Comparison of ENCODE assay signal across 34 cellular contexts in genomic region chr20:44404204-44405181, GRCh38. TPM values are rescaled to one million over a fixed set of nuclear protein-coding genes. Genes with fewer than 3 reads are reported as not detected.
DNase-seq lines count a peak whose midpoint lies in the region; ATAC-seq, FAIRE-seq and TF ChIP-seq lines count a peak whose summit lies in the region.
"Had no signal": no experiment of that assay in that cellular context is flagged by ENCODE, and none has a peak within 500 bp of the region (broad histone marks: within the 10 kb centered on the region; RNA-seq: fewer than 3 reads in every experiment).

No MANE protein-coding gene starts in this region.

- no peak for TF ChIP-seq CTCF in AG10803 (conservative IDR thresholded peaks at IDR 0.05; ENCODE audit: low read length)
- TF ChIP-seq CTCF in astrocyte (IDR thresholded peaks at IDR 0.05; ENCODE audit: insufficient read depth, low read depth, low read length): no peak
- no peak for TF ChIP-seq CTCF in HepG2 (CRISPR knock-in tag; IDR thresholded peaks at IDR 0.05)

- peak overlapping the region; percentile 89 for H3K23ac ChIP-seq in trophoblast cell (ENCODE audit: low read length)

- peaks cover 32% of the 10 kb centered on the region for H3K27me3 Mint-ChIP-seq in astrocyte (ENCODE audit: low read depth, unreplicated experiment)
- H3K27me3 Mint-ChIP-seq: activated naive CD4-positive, alpha-beta T cell treated with anti-CD3 and anti-CD28 coated beads, Interleukin-2, amount 50 U/mL, for 24 hours had no signal

- H3K79me2 ChIP-seq in astrocyte (ENCODE audit: insufficient read depth, low read length) (no peaks in the 10 kb centered on the region), HepG2 (ENCODE audit: insufficient read depth, low read length) (peaks cover 63% of the 10 kb centered on the region), trophoblast cell (ENCODE audit: control insufficient read depth, insufficient read depth, low read length, poor library complexity) (no peaks in the 10 kb centered on the region)

- H3K27ac Mint-ChIP-seq in astrocyte (ENCODE audit: unreplicated experiment): no peak overlapping the region
- H3K27ac Mint-ChIP-seq: activated naive CD4-positive, alpha-beta T cell treated with anti-CD3 and anti-CD28 coated beads, Interleukin-2, amount 50 U/mL, for 24 hours; activated T-helper 2 cell treated with anti-CD3 and anti-CD28 coated beads, Interferon-gamma antibody, Interleukin-2, Interleukin-4, amounts not matched to agents 10 μg/mL and 5 μg/mL and 100 μg/mL, durations not matched to agents 14 hours and 24 hours and 36 hours; stimulated activated effector memory CD8-positive, alpha-beta T cell treated with anti-CD3 and anti-CD28 coated beads, Interleukin-12 subunit alpha, Interleukin-12 subunit beta, amount 100 ng/mL, for 72 hours had no signal

- FAIRE-seq in astrocyte (lab: Jason Lieb, UNC) (no peak), HepG2 (lab: Jason Lieb, UNC) (peak; percentile 72)
- FAIRE-seq: bronchial epithelial cell, GM18507, GM19239, H54 had no signal

- H3K18ac ChIP-seq in trophoblast cell (ENCODE audit: low read length): no peak overlapping the region

- intact Hi-C loops in HepG2 (cut with micrococcal nuclease; ENCODE audit: unreplicated experiment): no loop called here

- no TSS peak for BruUV-seq in HepG2 (replicated peaks; lab: Mats Ljungman, UMichigan)

- no peaks in the 10 kb centered on the region for H3K36me3 Mint-ChIP-seq in astrocyte (ENCODE audit: low read depth, unreplicated experiment)
- H3K36me3 Mint-ChIP-seq: activated naive CD4-positive, alpha-beta T cell treated with anti-CD3 and anti-CD28 coated beads, Interleukin-2, amount 50 U/mL, for 24 hours; CD4-positive, alpha-beta memory T cell; immature natural killer cell; stimulated activated effector memory CD8-positive, alpha-beta T cell treated with anti-CD3 and anti-CD28 coated beads, Interleukin-12 subunit alpha, Interleukin-12 subunit beta, amount 100 ng/mL, for 72 hours had no signal

- H3K4me1 Mint-ChIP-seq in astrocyte (ENCODE audit: low read depth, unreplicated experiment): peaks cover 14% of the 10 kb centered on the region
- H3K4me1 Mint-ChIP-seq: activated naive CD4-positive, alpha-beta T cell treated with anti-CD3 and anti-CD28 coated beads, Interleukin-2, amount 50 U/mL, for 24 hours; immature natural killer cell had no signal

- TF ChIP-seq RAD21 in HepG2 (CRISPR knock-in tag; IDR thresholded peaks at IDR 0.05): no peak

- H4K12ac ChIP-seq in trophoblast cell (ENCODE audit: low read depth, low read length): no peak overlapping the region

- no peak overlapping the region for H3K14ac ChIP-seq in trophoblast cell (ENCODE audit: low read length)

- CTCF ChIA-PET in HepG2 (lab: Yijun Ruan, JAX; ENCODE audit: low intra/inter-chr PET ratio, low total read pairs): no interaction called here

- POLR2A ChIA-PET in HepG2 (lab: Yijun Ruan, JAX): interaction anchor here (1.1 to 11.5 kb wide), 7 partner anchors 8 to 57 kb away, joined by 3 to 556 read pairs (median 76); no protein-coding TSS in a partner anchor

- H3K79me1 ChIP-seq in trophoblast cell (ENCODE audit: low read length): no peaks in the 10 kb centered on the region

- no peaks in the 10 kb centered on the region for H3K9me3 Mint-ChIP-seq in astrocyte (ENCODE audit: unreplicated experiment)
- H3K9me3 Mint-ChIP-seq: activated naive CD4-positive, alpha-beta T cell treated with anti-CD3 and anti-CD28 coated beads, Interleukin-2, amount 50 U/mL, for 24 hours; CD4-positive, alpha-beta memory T cell; immature natural killer cell; stimulated activated effector memory CD8-positive, alpha-beta T cell treated with anti-CD3 and anti-CD28 coated beads, Interleukin-12 subunit alpha, Interleukin-12 subunit beta, amount 100 ng/mL, for 72 hours had no signal

- no peaks in the 10 kb centered on the region for H3K36me3 ChIP-seq in astrocyte (ENCODE audit: insufficient read depth, low read length)
- H3K36me3 ChIP-seq in HepG2 (replicated peaks in 1 of 2; ENCODE audit: control insufficient read depth in 1 of 2, insufficient read depth in 2 of 2, low read length in 2 of 2): peaks cover 36 to 46% of the 10 kb centered on the region in 2 experiments
- no peaks in the 10 kb centered on the region for H3K36me3 ChIP-seq in trophoblast cell (ENCODE audit: control insufficient read depth in 1 of 2, insufficient read depth in 2 of 2, low read length in 2 of 2)
- H3K36me3 ChIP-seq: tibial nerve had no signal

- no peak overlapping the region for H3K4me2 ChIP-seq in astrocyte (ENCODE audit: low read length)
- peak overlapping the region; percentile 91 for H3K4me2 ChIP-seq in HepG2 (ENCODE audit: low read depth, low read length)
- H3K4me2 ChIP-seq in trophoblast cell (ENCODE audit: low read length): no peak overlapping the region

- H2BK5ac ChIP-seq in trophoblast cell (ENCODE audit: low read depth, low read length, poor library complexity): no peak overlapping the region

- no peak overlapping the region for H2AK5ac ChIP-seq in trophoblast cell (ENCODE audit: low read length)

- H3K9me3 ChIP-seq in astrocyte (ENCODE audit: insufficient read depth, low read depth, low read length) (no peaks in the 10 kb centered on the region), HepG2 (ENCODE audit: low read length) (no peaks in the 10 kb centered on the region), trophoblast cell (ENCODE audit: insufficient read depth, low read depth, low read length) (peaks cover 6% of the 10 kb centered on the region)
- H3K9me3 ChIP-seq: psoas muscle, tibial nerve had no signal

- H3K27me3 ChIP-seq in astrocyte (ENCODE audit: insufficient read depth, low read length) (peaks cover 4% of the 10 kb centered on the region), HepG2 (ENCODE audit: control insufficient read depth in 1 of 2, insufficient read depth in 2 of 2, low read length in 2 of 2) (no peaks in the 10 kb centered on the region; a peak in 1 of 5 replicates), trophoblast cell (ENCODE audit: insufficient read depth, low read length) (no peaks in the 10 kb centered on the region)

- H3K4me3 ChIP-seq in AG10803 (ENCODE audit: low read length) (no peak overlapping the region), astrocyte (ENCODE audit: insufficient read depth, low read depth, low read length) (no peak overlapping the region), HepG2 (replicated peaks in 1 of 3; ENCODE audit: insufficient read depth in 1 of 3, low read depth in 2 of 3, low read length in 3 of 3) (peak overlapping the region; percentile 74 to 87 (median 84)), trophoblast cell (ENCODE audit: low read depth, low read length) (peak overlapping the region; percentile 59)
- H3K4me3 ChIP-seq: psoas muscle, tibial nerve had no signal

- peak; percentile 16 for DNase-seq in AG10803 (ENCODE audit: low read depth)
- DNase-seq in astrocyte (ENCODE audit: low read depth): peak; percentile 10
- no peak for DNase-seq in HepG2 (ENCODE audit: low spot score)
- no peak for DNase-seq in trophoblast cell
- no peak for DNase-seq in retina
- DNase-seq in SW 1271 (lab: John Stamatoyannopoulos, UW): no peak
- DNase-seq in MV-4-11 (lab: John Stamatoyannopoulos, UW): no peak
- no peak for DNase-seq in dermis blood vessel endothelial cell
- DNase-seq: activated CD4-positive, alpha-beta T cell treated with anti-CD3 and anti-CD28 coated beads for 4 hours; activated CD8-positive, alpha-beta memory T cell treated with anti-CD3 and anti-CD28 coated beads for 24 hours; activated T-cell treated with anti-CD3 and anti-CD28 coated beads for 4 hours; amygdala; CD4-positive, alpha-beta memory T cell; effector CD4-positive, alpha-beta T cell; immature natural killer cell; NCI-H1436 treated with DMSO at 0.1 percent for 48 hours; NCI-H345; NCI-H69; nucleus accumbens; psoas muscle; stimulated activated CD4-positive, alpha-beta T cell treated with anti-CD3 and anti-CD28 coated beads, Interleukin-15, amount 100 ng/mL, for 24 hours; T-helper 9 cell had no signal

- H3K9ac ChIP-seq in astrocyte (ENCODE audit: low read length): no peak overlapping the region
- H3K9ac ChIP-seq in HepG2 (ENCODE audit: insufficient read depth, low read depth, low read length): peak overlapping the region; percentile 80
- no peak overlapping the region for H3K9ac ChIP-seq in trophoblast cell (ENCODE audit: low read length)

- H3K4me3 Mint-ChIP-seq in astrocyte (ENCODE audit: unreplicated experiment): peak overlapping the region; percentile 8
- H3K4me3 Mint-ChIP-seq: activated naive CD4-positive, alpha-beta T cell treated with anti-CD3 and anti-CD28 coated beads, Interleukin-2, amount 50 U/mL, for 24 hours; CD4-positive, alpha-beta memory T cell; immature natural killer cell; stimulated activated effector memory CD8-positive, alpha-beta T cell treated with anti-CD3 and anti-CD28 coated beads, Interleukin-12 subunit alpha, Interleukin-12 subunit beta, amount 100 ng/mL, for 72 hours had no signal

- H3K27ac ChIP-seq in astrocyte (ENCODE audit: low read depth, low read length): no peak overlapping the region
- H3K27ac ChIP-seq in HepG2 (ENCODE audit: extremely low read length, insufficient read depth, low read length): peak overlapping the region; percentile 68
- H3K27ac ChIP-seq in trophoblast cell (ENCODE audit: low read depth, low read length): no peak overlapping the region
- H3K27ac ChIP-seq: psoas muscle, tibial nerve had no signal

- no peak overlapping the region for H4K8ac ChIP-seq in trophoblast cell (ENCODE audit: low read depth, low read length)

- in situ Hi-C loops in HepG2 (cut with HindIII; ENCODE audit: extremely low pct_ligation_motif_present, low pct_unique_long_range_greater_than_20kb): no loop called here

- no peak overlapping the region for H2BK120ac ChIP-seq in trophoblast cell (ENCODE audit: insufficient read depth, low read length, poor library complexity)

- H3K4me1 ChIP-seq in astrocyte (ENCODE audit: insufficient read depth, low read length) (peaks cover 17% of the 10 kb centered on the region), HepG2 (ENCODE audit: insufficient read depth, low read length) (peaks cover 86% of the 10 kb centered on the region), trophoblast cell (ENCODE audit: control insufficient read depth in 1 of 2, insufficient read depth in 2 of 2, low read length in 2 of 2) (peaks cover 4 to 17% of the 10 kb centered on the region in 2 experiments)
- H3K4me1 ChIP-seq: psoas muscle, tibial nerve had no signal

- no peak overlapping the region for H2BK12ac ChIP-seq in trophoblast cell (ENCODE audit: low read length)

- H4K20me1 ChIP-seq in astrocyte (ENCODE audit: insufficient read depth, low read length) (no peaks in the 10 kb centered on the region), HepG2 (ENCODE audit: insufficient read depth, low read length) (peaks cover 17% of the 10 kb centered on the region; the same call in 1 of the 2 replicates)

- H3K4ac ChIP-seq in trophoblast cell (ENCODE audit: low read depth, low read length): no peak overlapping the region

- H4K91ac ChIP-seq in trophoblast cell (ENCODE audit: low read depth, low read length): no peak overlapping the region

- ATAC-seq in HepG2: no peak
- ATAC-seq: left colon; Panc1; psoas muscle; stimulated activated effector memory CD8-positive, alpha-beta T cell treated with anti-CD3 and anti-CD28 coated beads, Interleukin-12 subunit alpha, Interleukin-12 subunit beta, amount 100 ng/mL, for 72 hours had no signal

- no peak overlapping the region for H2AFZ ChIP-seq in astrocyte (ENCODE audit: low read depth, low read length)
- no peak overlapping the region for H2AFZ ChIP-seq in HepG2 (ENCODE audit: low read length)
- no peak overlapping the region for H2AFZ ChIP-seq in trophoblast cell (ENCODE audit: insufficient read depth, low read length, poor library complexity)

- TF ChIP-seq POLR2A in HepG2 (IDR thresholded peaks at IDR 0.05; ENCODE audit: insufficient read depth in 1 of 2, low read depth in 2 of 2, low read length in 2 of 2): peak; percentile 52 to 88; a peak in 3 of 4 replicates

- TF ChIP-seq EP300 in HepG2 (IDR thresholded peaks at IDR 0.05; ENCODE audit: low read depth in 2 of 2, low read length in 2 of 2): no peak
- TF ChIP-seq EP300 in HepG2 (CRISPR knock-in tag; IDR thresholded peaks at IDR 0.05; ENCODE audit: borderline replicate concordance): 0 out of 2 replicates have a peak, but pooled peaks have one; percentile 3

- WGBS in HepG2 (ENCODE audit: low lambda C conversion rate): 82% methylated on average over 21 of the region's 21 CpGs
- no CpG with 5 or more reads among the region's 21 CpGs for WGBS in trophoblast cell (ENCODE audit: extremely low coverage, insufficient coverage, insufficient read length)

RNA-seq across cellular contexts. Expression of gene HNF4A, which starts 49.0 kb away (rescaled TPM):
- total RNA-seq in astrocyte (not detected in 2 replicates), HepG2 (2016; rRNA removed; fragmentation: Illumina TruSeq; extraction: Trizol) (169 and 190 TPM in 2 replicates), dermis blood vessel endothelial cell (not detected in 2 replicates)
- 29.0 and 32.3 TPM in 2 replicates for total RNA-seq in HepG2 (2016; cell fraction: cytosol; rRNA removed; fragmentation: Illumina TruSeq; extraction: Trizol; ENCODE audit: low read depth)
- 151 and 173 TPM in 2 replicates for total RNA-seq in HepG2 (2016; cell fraction: insoluble cytoplasmic fraction; rRNA removed; fragmentation: Illumina TruSeq; extraction: Trizol)
- 112 and 124 TPM in 2 replicates for total RNA-seq in HepG2 (2016; cell fraction: membrane; rRNA removed; fragmentation: Illumina TruSeq; extraction: Trizol)
- total RNA-seq in HepG2 (2016; cell fraction: nucleus; rRNA removed; fragmentation: Illumina TruSeq; extraction: Trizol): 102 and 116 TPM in 2 replicates
- 80.9 and 112 TPM in 2 replicates for polyA plus RNA-seq in HepG2 (2011; rRNA removed)
- polyA plus RNA-seq in HepG2 (2011; cell fraction: cytosol; rRNA removed): 42.6 and 51.4 TPM in 2 replicates
- polyA plus RNA-seq in HepG2 (2011; cell fraction: nucleus; rRNA removed): 155 and 166 TPM in 2 replicates
- 118 and 127 TPM in 2 replicates for polyA plus RNA-seq in HepG2 (2012)
- 15.4 and 16.4 TPM in 2 replicates for polyA plus RNA-seq in HepG2 (2016; cell fraction: cytosol; fragmentation: Illumina TruSeq; extraction: Trizol; ENCODE audit: low read depth)
- polyA plus RNA-seq in HepG2 (2016; cell fraction: insoluble cytoplasmic fraction; fragmentation: Illumina TruSeq; extraction: Trizol; ENCODE audit: low read depth): 119 and 153 TPM in 2 replicates
- polyA plus RNA-seq in HepG2 (2016; cell fraction: membrane; fragmentation: Illumina TruSeq; extraction: Trizol; ENCODE audit: low read depth): 46.6 and 47.5 TPM in 2 replicates
- 182 and 192 TPM in 2 replicates for polyA plus RNA-seq in HepG2 (2016; cell fraction: nucleus; fragmentation: Illumina TruSeq; extraction: Trizol; ENCODE audit: insufficient read depth, low read depth)
- polyA minus RNA-seq in HepG2 (2011; rRNA and poly(A)+ RNA removed; ENCODE audit: low replicate concordance): 4.8 and 366 TPM in 2 replicates
- polyA minus RNA-seq in HepG2 (2011; cell fraction: cytosol; rRNA and poly(A)+ RNA removed): 84.1 and 95.5 TPM in 2 replicates
- 74.7 and 93.0 TPM in 2 replicates for polyA minus RNA-seq in HepG2 (2011; cell fraction: nucleus; rRNA and poly(A)+ RNA removed)
- polyA plus RNA-seq in trophoblast cell (2013): 0.44 and 0.45 TPM in 2 replicates
- total RNA-seq: A673; activated T-helper 2 cell treated with anti-CD3 and anti-CD28 coated beads, Interferon-gamma antibody, Interleukin-2, Interleukin-4, amounts not matched to agents 10 μg/mL and 5 μg/mL and 100 μg/mL, durations not matched to agents 14 hours and 24 hours and 36 hours; bronchial epithelial cell; CD4-positive, alpha-beta memory T cell; LHCN-M2; tibial nerve had no signal
- polyA plus RNA-seq: CD4-positive, alpha-beta memory T cell; immature natural killer cell had no signal

Comparison
In these comparisons a context has a peak if more than half of its experiments do, and no peak if none do; other contexts are left out.
1. DNase-seq: peak in AG10803 (single experiment) and astrocyte (single experiment); none in HepG2 (single experiment), trophoblast cell (0 of 2), retina (single experiment), SW 1271 (0 of 2), MV-4-11 (single experiment) and dermis blood vessel endothelial cell (single experiment).
2. H3K4me3 ChIP-seq: peak in HepG2 (3 of 3) and trophoblast cell (single experiment); none in AG10803 (single experiment) and astrocyte (single experiment).
3. RNA of gene HNF4A, which starts 49.0 kb away (total RNA-seq): 29.0 to 190 TPM in HepG2; not detected in astrocyte and not detected in dermis blood vessel endothelial cell; every median in the first group is over 10 times any median in the second.